In the genomic region with DNA sequence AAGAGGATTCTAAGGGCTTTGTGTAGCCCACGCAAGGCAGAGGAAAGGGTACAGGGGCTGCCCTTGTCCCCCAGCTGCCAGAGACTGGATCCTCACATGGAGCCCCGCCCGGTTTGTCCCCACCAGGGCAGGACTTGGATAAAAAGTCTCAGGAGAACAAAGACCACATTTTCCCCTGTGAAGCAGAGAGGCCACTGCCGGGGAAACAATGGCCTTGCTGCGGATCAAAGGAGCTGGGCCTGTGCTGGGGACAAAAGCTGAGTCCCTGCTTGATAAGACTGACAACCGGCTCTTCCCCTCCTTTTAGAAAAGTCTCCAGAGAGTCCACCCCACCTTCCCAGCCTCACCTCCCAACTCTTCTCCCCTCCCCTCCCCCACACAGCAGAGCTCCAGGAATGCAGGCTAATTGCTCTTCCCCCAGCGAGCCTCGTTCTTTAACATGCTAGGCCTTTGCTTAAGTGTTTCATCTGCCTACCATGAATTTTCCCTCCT, we compare ENCODE assay signal across 1 cellular context.
A peak's percentile ranks its signal among the peaks of the same experiment; 100 is the strongest.
TF ChIP-seq lines count a peak whose summit lies in the region.

No MANE protein-coding gene starts in this region.

TF ChIP-seq in HepG2, 621 proteins besides CTCF, POLR2A, EP300 and RAD21 (continued from another document and continues in another):
- TF ChIP-seq, protein P1, sequence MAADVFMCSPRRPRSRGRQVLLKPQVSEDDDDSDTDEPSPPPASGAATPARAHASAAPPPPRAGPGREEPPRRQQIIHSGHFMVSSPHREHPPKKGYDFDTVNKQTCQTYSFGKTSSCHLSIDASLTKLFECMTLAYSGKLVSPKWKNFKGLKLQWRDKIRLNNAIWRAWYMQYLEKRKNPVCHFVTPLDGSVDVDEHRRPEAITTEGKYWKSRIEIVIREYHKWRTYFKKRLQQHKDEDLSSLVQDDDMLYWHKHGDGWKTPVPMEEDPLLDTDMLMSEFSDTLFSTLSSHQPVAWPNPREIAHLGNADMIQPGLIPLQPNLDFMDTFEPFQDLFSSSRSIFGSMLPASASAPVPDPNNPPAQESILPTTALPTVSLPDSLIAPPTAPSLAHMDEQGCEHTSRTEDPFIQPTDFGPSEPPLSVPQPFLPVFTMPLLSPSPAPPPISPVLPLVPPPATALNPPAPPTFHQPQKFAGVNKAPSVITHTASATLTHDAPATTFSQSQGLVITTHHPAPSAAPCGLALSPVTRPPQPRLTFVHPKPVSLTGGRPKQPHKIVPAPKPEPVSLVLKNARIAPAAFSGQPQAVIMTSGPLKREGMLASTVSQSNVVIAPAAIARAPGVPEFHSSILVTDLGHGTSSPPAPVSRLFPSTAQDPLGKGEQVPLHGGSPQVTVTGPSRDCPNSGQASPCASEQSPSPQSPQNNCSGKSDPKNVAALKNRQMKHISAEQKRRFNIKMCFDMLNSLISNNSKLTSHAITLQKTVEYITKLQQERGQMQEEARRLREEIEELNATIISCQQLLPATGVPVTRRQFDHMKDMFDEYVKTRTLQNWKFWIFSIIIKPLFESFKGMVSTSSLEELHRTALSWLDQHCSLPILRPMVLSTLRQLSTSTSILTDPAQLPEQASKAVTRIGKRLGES (CRISPR knock-in tag; IDR thresholded peaks at IDR 0.05; ENCODE audit: borderline replicate concordance): no peak
- peak; percentile 92 for TF ChIP-seq ZBTB7B (CRISPR knock-in tag; IDR thresholded peaks at IDR 0.05)
- no peak for TF ChIP-seq REL (CRISPR knock-in tag; conservative IDR thresholded peaks at IDR 0.05)
- TF ChIP-seq ZNF883 (CRISPR knock-in tag; IDR thresholded peaks at IDR 0.05; ENCODE audit: not compliant biosample characterization): no peak
- TF ChIP-seq, protein P2, sequence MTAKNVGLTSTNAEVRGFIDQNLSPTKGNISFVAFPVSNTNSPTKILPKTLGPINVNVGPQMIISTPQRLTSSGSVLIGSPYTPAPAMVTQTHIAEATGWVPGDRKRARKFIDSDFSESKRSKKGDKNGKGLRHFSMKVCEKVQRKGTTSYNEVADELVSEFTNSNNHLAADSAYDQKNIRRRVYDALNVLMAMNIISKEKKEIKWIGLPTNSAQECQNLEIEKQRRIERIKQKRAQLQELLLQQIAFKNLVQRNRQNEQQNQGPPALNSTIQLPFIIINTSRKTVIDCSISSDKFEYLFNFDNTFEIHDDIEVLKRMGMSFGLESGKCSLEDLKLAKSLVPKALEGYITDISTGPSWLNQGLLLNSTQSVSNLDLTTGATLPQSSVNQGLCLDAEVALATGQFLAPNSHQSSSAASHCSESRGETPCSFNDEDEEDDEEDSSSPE (CRISPR knock-in tag; IDR thresholded peaks at IDR 0.05): no peak
- TF ChIP-seq BCL6 (CRISPR knock-in tag; IDR thresholded peaks at IDR 0.05): peak; percentile 52; the same call in 1 of the 2 replicates
- 0 out of 2 replicates have a peak, but pooled peaks have one; percentile 49 for TF ChIP-seq SNAPC4 (CRISPR knock-in tag; IDR thresholded peaks at IDR 0.05)
- TF ChIP-seq ZNF503 (CRISPR knock-in tag; IDR thresholded peaks at IDR 0.05): peak; percentile 84
- TF ChIP-seq, protein P3, sequence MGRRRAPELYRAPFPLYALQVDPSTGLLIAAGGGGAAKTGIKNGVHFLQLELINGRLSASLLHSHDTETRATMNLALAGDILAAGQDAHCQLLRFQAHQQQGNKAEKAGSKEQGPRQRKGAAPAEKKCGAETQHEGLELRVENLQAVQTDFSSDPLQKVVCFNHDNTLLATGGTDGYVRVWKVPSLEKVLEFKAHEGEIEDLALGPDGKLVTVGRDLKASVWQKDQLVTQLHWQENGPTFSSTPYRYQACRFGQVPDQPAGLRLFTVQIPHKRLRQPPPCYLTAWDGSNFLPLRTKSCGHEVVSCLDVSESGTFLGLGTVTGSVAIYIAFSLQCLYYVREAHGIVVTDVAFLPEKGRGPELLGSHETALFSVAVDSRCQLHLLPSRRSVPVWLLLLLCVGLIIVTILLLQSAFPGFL (CRISPR knock-in tag; IDR thresholded peaks at IDR 0.05): no peak
- no peak for TF ChIP-seq ELF1 (CRISPR knock-in tag; IDR thresholded peaks at IDR 0.05)
- TF ChIP-seq MTERF4 (CRISPR knock-in tag; IDR thresholded peaks at IDR 0.05): no peak
- no peak for TF ChIP-seq SRSF4 (IDR thresholded peaks at IDR 0.05; ENCODE audit: low read depth, low read length, poor library complexity, severe bottlenecking)
- TF ChIP-seq ZNF781 (CRISPR knock-in tag; IDR thresholded peaks at IDR 0.05; ENCODE audit: borderline replicate concordance, not compliant biosample characterization): no peak
- TF ChIP-seq, protein P4, sequence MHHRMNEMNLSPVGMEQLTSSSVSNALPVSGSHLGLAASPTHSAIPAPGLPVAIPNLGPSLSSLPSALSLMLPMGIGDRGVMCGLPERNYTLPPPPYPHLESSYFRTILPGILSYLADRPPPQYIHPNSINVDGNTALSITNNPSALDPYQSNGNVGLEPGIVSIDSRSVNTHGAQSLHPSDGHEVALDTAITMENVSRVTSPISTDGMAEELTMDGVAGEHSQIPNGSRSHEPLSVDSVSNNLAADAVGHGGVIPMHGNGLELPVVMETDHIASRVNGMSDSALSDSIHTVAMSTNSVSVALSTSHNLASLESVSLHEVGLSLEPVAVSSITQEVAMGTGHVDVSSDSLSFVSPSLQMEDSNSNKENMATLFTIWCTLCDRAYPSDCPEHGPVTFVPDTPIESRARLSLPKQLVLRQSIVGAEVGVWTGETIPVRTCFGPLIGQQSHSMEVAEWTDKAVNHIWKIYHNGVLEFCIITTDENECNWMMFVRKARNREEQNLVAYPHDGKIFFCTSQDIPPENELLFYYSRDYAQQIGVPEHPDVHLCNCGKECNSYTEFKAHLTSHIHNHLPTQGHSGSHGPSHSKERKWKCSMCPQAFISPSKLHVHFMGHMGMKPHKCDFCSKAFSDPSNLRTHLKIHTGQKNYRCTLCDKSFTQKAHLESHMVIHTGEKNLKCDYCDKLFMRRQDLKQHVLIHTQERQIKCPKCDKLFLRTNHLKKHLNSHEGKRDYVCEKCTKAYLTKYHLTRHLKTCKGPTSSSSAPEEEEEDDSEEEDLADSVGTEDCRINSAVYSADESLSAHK (CRISPR knock-in tag; IDR thresholded peaks at IDR 0.05; ENCODE audit: borderline replicate concordance): no peak
- peak; percentile 40; the same call in 1 of the 2 replicates for TF ChIP-seq NR2F2 (IDR thresholded peaks at IDR 0.05; ENCODE audit: borderline replicate concordance, low read depth)
- no peak for TF ChIP-seq ZNF44 (CRISPR knock-in tag; IDR thresholded peaks at IDR 0.05)
- peak; percentile 53 for TF ChIP-seq SAP130 (CRISPR knock-in tag; IDR thresholded peaks at IDR 0.05; ENCODE audit: low read depth)
- TF ChIP-seq GABPB1 (CRISPR knock-in tag; IDR thresholded peaks at IDR 0.05): 0 out of 2 replicates have a peak, but pooled peaks have one; percentile 27
- TF ChIP-seq JUN (CRISPR knock-in tag; IDR thresholded peaks at IDR 0.05): no peak
- TF ChIP-seq MXD4 (CRISPR knock-in tag; IDR thresholded peaks at IDR 0.05): 0 out of 2 replicates have a peak, but pooled peaks have one; percentile 35
- TF ChIP-seq RFXAP (CRISPR knock-in tag; IDR thresholded peaks at IDR 0.05; ENCODE audit: borderline replicate concordance): peak; percentile 31; the same call in 1 of the 2 replicates
- TF ChIP-seq, protein P5, sequence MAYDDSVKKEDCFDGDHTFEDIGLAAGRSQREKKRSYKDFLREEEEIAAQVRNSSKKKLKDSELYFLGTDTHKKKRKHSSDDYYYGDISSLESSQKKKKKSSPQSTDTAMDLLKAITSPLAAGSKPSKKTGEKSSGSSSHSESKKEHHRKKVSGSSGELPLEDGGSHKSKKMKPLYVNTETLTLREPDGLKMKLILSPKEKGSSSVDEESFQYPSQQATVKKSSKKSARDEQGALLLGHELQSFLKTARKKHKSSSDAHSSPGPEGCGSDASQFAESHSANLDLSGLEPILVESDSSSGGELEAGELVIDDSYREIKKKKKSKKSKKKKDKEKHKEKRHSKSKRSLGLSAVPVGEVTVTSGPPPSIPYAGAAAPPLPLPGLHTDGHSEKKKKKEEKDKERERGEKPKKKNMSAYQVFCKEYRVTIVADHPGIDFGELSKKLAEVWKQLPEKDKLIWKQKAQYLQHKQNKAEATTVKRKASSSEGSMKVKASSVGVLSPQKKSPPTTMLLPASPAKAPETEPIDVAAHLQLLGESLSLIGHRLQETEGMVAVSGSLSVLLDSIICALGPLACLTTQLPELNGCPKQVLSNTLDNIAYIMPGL (CRISPR knock-in tag; IDR thresholded peaks at IDR 0.05; ENCODE audit: borderline replicate concordance in 1 of 2, low read depth in 1 of 2): peak in 1 of 2 experiments; percentile 30; a peak in 1 of 4 replicates
- TF ChIP-seq ZNF432 (CRISPR knock-in tag; IDR thresholded peaks at IDR 0.05; ENCODE audit: borderline replicate concordance): no peak
- no peak for TF ChIP-seq ZC3H4 (CRISPR knock-in tag; IDR thresholded peaks at IDR 0.05; ENCODE audit: borderline replicate concordance)
- peak; percentile 68 for TF ChIP-seq ERF (CRISPR knock-in tag; IDR thresholded peaks at IDR 0.05)
- no peak for TF ChIP-seq ZNF530 (CRISPR knock-in tag; IDR thresholded peaks at IDR 0.05; ENCODE audit: low read depth)
- TF ChIP-seq HHEX (CRISPR knock-in tag; IDR thresholded peaks at IDR 0.05): no peak
- TF ChIP-seq ZNF510 (CRISPR knock-in tag; IDR thresholded peaks at IDR 0.05; ENCODE audit: low read depth): no peak
- TF ChIP-seq, protein P6, sequence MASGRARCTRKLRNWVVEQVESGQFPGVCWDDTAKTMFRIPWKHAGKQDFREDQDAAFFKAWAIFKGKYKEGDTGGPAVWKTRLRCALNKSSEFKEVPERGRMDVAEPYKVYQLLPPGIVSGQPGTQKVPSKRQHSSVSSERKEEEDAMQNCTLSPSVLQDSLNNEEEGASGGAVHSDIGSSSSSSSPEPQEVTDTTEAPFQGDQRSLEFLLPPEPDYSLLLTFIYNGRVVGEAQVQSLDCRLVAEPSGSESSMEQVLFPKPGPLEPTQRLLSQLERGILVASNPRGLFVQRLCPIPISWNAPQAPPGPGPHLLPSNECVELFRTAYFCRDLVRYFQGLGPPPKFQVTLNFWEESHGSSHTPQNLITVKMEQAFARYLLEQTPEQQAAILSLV (CRISPR knock-in tag; IDR thresholded peaks at IDR 0.05; ENCODE audit: borderline replicate concordance): no peak
- TF ChIP-seq KLF13 (CRISPR knock-in tag; IDR thresholded peaks at IDR 0.05): no peak
- TF ChIP-seq RBAK (CRISPR knock-in tag; IDR thresholded peaks at IDR 0.05): no peak
- TF ChIP-seq, protein P7, sequence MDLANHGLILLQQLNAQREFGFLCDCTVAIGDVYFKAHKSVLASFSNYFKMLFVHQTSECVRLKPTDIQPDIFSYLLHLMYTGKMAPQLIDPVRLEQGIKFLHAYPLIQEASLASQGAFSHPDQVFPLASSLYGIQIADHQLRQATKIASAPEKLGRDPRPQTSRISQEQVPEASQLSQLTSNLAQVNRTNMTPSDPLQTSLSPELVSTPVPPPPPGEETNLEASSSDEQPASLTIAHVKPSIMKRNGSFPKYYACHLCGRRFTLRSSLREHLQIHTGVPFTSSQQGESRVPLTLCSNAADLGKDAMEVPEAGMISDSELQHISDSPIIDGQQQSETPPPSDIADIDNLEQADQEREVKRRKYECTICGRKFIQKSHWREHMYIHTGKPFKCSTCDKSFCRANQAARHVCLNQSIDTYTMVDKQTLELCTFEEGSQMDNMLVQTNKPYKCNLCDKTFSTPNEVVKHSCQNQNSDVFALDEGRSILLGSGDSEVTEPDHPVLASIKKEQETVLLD (CRISPR knock-in tag; IDR thresholded peaks at IDR 0.05; ENCODE audit: low read depth): no peak
